Comparison of ENCODE assay signal across 8 cellular contexts in the genomic region with DNA sequence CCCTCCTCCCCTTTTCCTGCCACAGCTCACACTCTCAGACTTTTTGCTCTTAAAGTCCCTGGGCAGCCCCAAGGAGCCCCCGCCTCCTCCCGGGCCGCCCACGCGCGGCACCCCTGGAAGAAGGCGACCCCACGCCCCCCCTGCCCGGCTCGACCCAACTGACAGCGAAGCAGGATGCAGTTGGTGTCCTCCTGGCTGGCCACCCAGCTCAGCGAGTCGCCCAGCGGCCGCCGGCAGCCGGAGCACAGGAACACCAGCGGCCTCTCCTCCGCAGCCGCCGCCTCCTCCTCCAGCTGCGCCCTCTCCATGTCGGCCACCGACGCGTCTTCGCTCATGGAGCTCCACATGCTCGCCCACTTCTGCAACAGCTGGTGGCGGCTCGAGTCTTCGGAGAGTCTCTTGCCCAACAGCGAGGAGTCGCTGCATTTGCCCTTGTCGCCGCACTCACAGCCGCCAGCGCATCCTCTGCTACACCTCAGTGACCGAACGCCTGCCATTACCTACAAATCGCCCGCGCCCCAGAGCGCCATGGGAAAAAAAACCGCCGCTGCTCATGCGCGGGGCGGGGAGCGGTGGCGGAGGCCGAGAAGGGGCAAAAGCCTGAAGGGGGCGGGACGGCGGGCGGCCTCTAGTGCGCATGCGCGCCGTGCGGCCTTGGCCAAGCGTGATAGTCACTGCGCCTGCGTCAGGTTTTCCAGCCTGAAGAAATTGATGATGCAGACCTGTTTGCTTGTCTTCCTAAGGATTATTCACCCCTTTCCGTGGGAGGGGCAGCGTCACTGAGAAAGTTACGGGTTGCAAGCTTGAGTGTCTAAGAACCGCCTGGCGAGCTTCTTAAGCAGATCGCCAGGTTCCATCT. TPM values are rescaled to one million over a fixed set of nuclear protein-coding genes. Genes with fewer than 3 reads are reported as not detected.
DNase-seq lines count a peak whose midpoint lies in the region; ATAC-seq and TF ChIP-seq lines count a peak whose summit lies in the region.

MIS18A (minus strand) TSS at position 532 of the 859 bp plus-strand sequence; CDS start at position 497, 35 bp downstream.

- no peaks in the 10 kb centered on the region; the same call in 1 of the 2 replicates for H3K36me3 ChIP-seq in GM06990 (ENCODE audit: control insufficient read depth, insufficient read depth, low read length)
- no peaks in the 10 kb centered on the region for H3K36me3 ChIP-seq in thoracic aorta

- ATAC-seq in HG02588 (IDR thresholded peaks at IDR 0.05; ENCODE audit: unreplicated experiment) (peak; percentile 94), SK-N-SH treated with all-trans-retinoic acid at 6 μM for 48 hours (peak; percentile 96), omental fat pad (ENCODE audit: low FRiP score) (peak; percentile 95), thoracic aorta (ENCODE audit: insufficient number of reproducible peaks, low FRiP score, low read depth) (peak; percentile 97)

- peak within 1 kb of the TSS; percentile 94 for H3K27ac Mint-ChIP-seq in activated naive CD4-positive, alpha-beta T cell treated with anti-CD3 and anti-CD28 coated beads, Interleukin-2, amount 50 U/mL, for 24 hours

- peaks cover 10 to 17% of the 10 kb centered on the region in 2 donors for H3K4me1 ChIP-seq in thoracic aorta (ENCODE audit: control insufficient read depth in 1 of 2, low read depth in 2 of 2)

- no peaks in the 10 kb centered on the region for H3K9me3 ChIP-seq in thoracic aorta

- peak within 1 kb of the TSS; percentile 99 for H3K4me3 Mint-ChIP-seq in activated naive CD4-positive, alpha-beta T cell treated with anti-CD3 and anti-CD28 coated beads, Interleukin-2, amount 50 U/mL, for 24 hours

- peaks cover 9% of the 10 kb centered on the region for H3K36me3 Mint-ChIP-seq in activated naive CD4-positive, alpha-beta T cell treated with anti-CD3 and anti-CD28 coated beads, Interleukin-2, amount 50 U/mL, for 24 hours

- TF ChIP-seq CTCF in GM06990 (IDR thresholded peaks at IDR 0.05; ENCODE audit: insufficient read depth, low read length, poor library complexity, severe bottlenecking) (no peak), omental fat pad (IDR thresholded peaks at IDR 0.05) (no peak), thoracic aorta (IDR thresholded peaks at IDR 0.05) (no peak)

- no peaks in the 10 kb centered on the region for H3K27me3 Mint-ChIP-seq in activated naive CD4-positive, alpha-beta T cell treated with anti-CD3 and anti-CD28 coated beads, Interleukin-2, amount 50 U/mL, for 24 hours

- peaks cover 32% of the 10 kb centered on the region for H3K4me1 Mint-ChIP-seq in activated naive CD4-positive, alpha-beta T cell treated with anti-CD3 and anti-CD28 coated beads, Interleukin-2, amount 50 U/mL, for 24 hours

- H3K4me3 ChIP-seq in GM06990 (replicated peaks; ENCODE audit: low read depth, low read length) (peak within 1 kb of the TSS; percentile 96), thoracic aorta (peak within 1 kb of the TSS; percentile 90)

- peak within 1 kb of the TSS in 1 of 2 donors; percentile 67 for H3K27ac ChIP-seq in thoracic aorta

- H3K27me3 ChIP-seq in GM06990 (replicated peaks; ENCODE audit: control insufficient read depth, insufficient read depth, low read length) (no peaks in the 10 kb centered on the region), thoracic aorta (replicated peaks; ENCODE audit: insufficient read depth) (no peaks in the 10 kb centered on the region)

- no peaks in the 10 kb centered on the region for H3K9me3 Mint-ChIP-seq in activated naive CD4-positive, alpha-beta T cell treated with anti-CD3 and anti-CD28 coated beads, Interleukin-2, amount 50 U/mL, for 24 hours

- DNase-seq in GM06990 (ENCODE audit: extremely low read depth, insufficient read length), result peak; percentile 95
- DNase-seq in NCI-H1092 (lab: John Stamatoyannopoulos, UW), result peak; percentile 93
- peak; percentile 69 for DNase-seq in glomerular endothelial cell (ENCODE audit: extremely low read depth, low read depth, low spot score)
- peak; percentile 87 for DNase-seq in omental fat pad (ENCODE audit: low spot score)
- DNase-seq in thoracic aorta (ENCODE audit: low spot score), result peak; percentile 84

TF ChIP-seq in SK-N-SH treated with all-trans-retinoic acid at 6 μM for 48 hours, 23 proteins besides CTCF, POLR2A, EP300 and RAD21:
- 0 out of 2 replicates have a peak, but pooled peaks have one; percentile 25 for TF ChIP-seq ZC3H10 (CRISPR knock-in tag; IDR thresholded peaks at IDR 0.05)
- TF ChIP-seq ZNF70 (CRISPR knock-in tag; IDR thresholded peaks at IDR 0.05), result no peak
- 0 out of 2 replicates have a peak, but pooled peaks have one; percentile 12 for TF ChIP-seq TCF4 (CRISPR knock-in tag; IDR thresholded peaks at IDR 0.05; ENCODE audit: borderline replicate concordance)

RNA-seq across cellular contexts. Expression of gene MIS18A, which starts in this region (rescaled TPM):
- 4.6 and 7.8 TPM in 2 replicates for total RNA-seq in glomerular endothelial cell
- 1 to 10 TPM; 3.5 to 5.3 (median 4.1) TPM for total RNA-seq in omental fat pad
- total RNA-seq in thoracic aorta, result 1 to 10 TPM; 3.7 to 4.6 TPM
